18 cellular contexts compared by ENCODE assay signal in the genomic region with DNA sequence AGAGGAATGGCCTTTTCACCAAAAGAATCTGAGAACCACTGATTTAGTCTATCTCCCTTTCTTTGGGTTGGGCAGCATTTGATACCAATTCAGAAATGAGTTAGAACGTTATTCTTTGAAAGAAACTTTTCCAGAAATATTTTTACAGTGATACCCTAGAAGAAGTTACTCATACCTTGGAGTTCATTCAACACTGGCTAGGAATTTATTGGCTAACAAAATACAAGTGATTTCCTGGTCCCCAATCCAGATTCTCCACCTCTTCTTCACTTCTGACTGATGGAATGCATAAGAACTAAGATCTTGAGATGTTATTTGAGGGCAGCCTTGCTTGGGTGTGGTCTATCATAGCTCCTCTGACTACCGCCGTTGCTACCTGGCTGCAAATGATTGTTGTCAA. TPM values are rescaled to one million over a fixed set of nuclear protein-coding genes. Genes with fewer than 3 reads are reported as not detected.
"Had no signal": no experiment of that assay in that cellular context is flagged by ENCODE, and none has a peak within 500 bp of the region (broad histone marks: within the 10 kb centered on the region; RNA-seq: fewer than 3 reads in every experiment).

No MANE protein-coding gene starts in this region.

- ATAC-seq: psoas muscle, right lobe of liver, WTC11 had no signal

- H3K27me3 ChIP-seq: right lobe of liver, spleen, stomach had no signal

- H3K27ac Mint-ChIP-seq: activated CD4-positive, alpha-beta memory T cell treated with anti-CD3 and anti-CD28 coated beads, Interleukin-2, amount 10 ng/mL, durations not matched to agents 7 days and 5 days; activated T-cell treated with anti-CD3 and anti-CD28 coated beads, Interleukin-2, amount 50 U/mL, for 24 hours; mesothelial cell of epicardium; nephron progenitor cell; WTC11 had no signal

- H3K4me3 ChIP-seq: psoas muscle, right lobe of liver, spleen, stomach had no signal

- H3K36me3 Mint-ChIP-seq: mesothelial cell of epicardium, WTC11 had no signal

- H3K36me3 ChIP-seq: right lobe of liver had no signal

- H3K27ac ChIP-seq: epithelial cell of prostate, psoas muscle, right lobe of liver, stomach had no signal

- H3K4me1 Mint-ChIP-seq: WTC11 had no signal

- DNase-seq: activated CD4-positive, alpha-beta memory T cell treated with anti-CD3 and anti-CD28 coated beads, Interleukin-2, amount 10 ng/mL, durations not matched to agents 7 days and 5 days; activated CD4-positive, alpha-beta T cell treated with anti-CD3 and anti-CD28 coated beads for 4 hours; activated naive CD4-positive, alpha-beta T cell treated with anti-CD3 and anti-CD28 coated beads, Interleukin-2, amount 50 U/mL, for 16 hours; activated T-cell treated with anti-CD3 and anti-CD28 coated beads, Interleukin-2, amount 50 U/mL, for 24 hours; amniotic stem cell; dermis blood vessel endothelial cell; foreskin melanocyte; nephron progenitor cell; psoas muscle; right lobe of liver; spleen; stomach; T-helper 2 cell had no signal

- H3K9me3 Mint-ChIP-seq: activated CD4-positive, alpha-beta memory T cell treated with anti-CD3 and anti-CD28 coated beads, Interleukin-2, amount 10 ng/mL, durations not matched to agents 7 days and 5 days; activated T-cell treated with anti-CD3 and anti-CD28 coated beads, Interleukin-2, amount 50 U/mL, for 24 hours; mesothelial cell of epicardium; nephron progenitor cell; WTC11 had no signal

- H3K4me1 ChIP-seq: right lobe of liver had no signal

- H3K4me3 Mint-ChIP-seq: activated CD4-positive, alpha-beta memory T cell treated with anti-CD3 and anti-CD28 coated beads, Interleukin-2, amount 10 ng/mL, durations not matched to agents 7 days and 5 days; activated T-cell treated with anti-CD3 and anti-CD28 coated beads, Interleukin-2, amount 50 U/mL, for 24 hours; mesothelial cell of epicardium; nephron progenitor cell; WTC11 had no signal

- H3K9me3 ChIP-seq: psoas muscle, right lobe of liver, spleen, stomach had no signal

- H3K27me3 Mint-ChIP-seq: activated T-cell treated with anti-CD3 and anti-CD28 coated beads, Interleukin-2, amount 50 U/mL, for 24 hours had no signal

RNA-seq across cellular contexts. Expression of gene ADORA3, which starts 20.3 kb away (rescaled TPM):
- total RNA-seq: dermis blood vessel endothelial cell, kidney epithelial cell, mesothelial cell of epicardium, osteoblast had no signal

RNA-seq across cellular contexts. Expression of gene TMIGD3, which starts 20.3 kb away (rescaled TPM):
- total RNA-seq: activated CD4-positive, alpha-beta memory T cell treated with anti-CD3 and anti-CD28 coated beads, Interleukin-2, amount 10 ng/mL, durations not matched to agents 7 days and 5 days; dermis blood vessel endothelial cell; kidney epithelial cell; mesothelial cell of epicardium; osteoblast; WTC11 had no signal
